22 cellular contexts compared by ENCODE assay signal in the genomic region with DNA sequence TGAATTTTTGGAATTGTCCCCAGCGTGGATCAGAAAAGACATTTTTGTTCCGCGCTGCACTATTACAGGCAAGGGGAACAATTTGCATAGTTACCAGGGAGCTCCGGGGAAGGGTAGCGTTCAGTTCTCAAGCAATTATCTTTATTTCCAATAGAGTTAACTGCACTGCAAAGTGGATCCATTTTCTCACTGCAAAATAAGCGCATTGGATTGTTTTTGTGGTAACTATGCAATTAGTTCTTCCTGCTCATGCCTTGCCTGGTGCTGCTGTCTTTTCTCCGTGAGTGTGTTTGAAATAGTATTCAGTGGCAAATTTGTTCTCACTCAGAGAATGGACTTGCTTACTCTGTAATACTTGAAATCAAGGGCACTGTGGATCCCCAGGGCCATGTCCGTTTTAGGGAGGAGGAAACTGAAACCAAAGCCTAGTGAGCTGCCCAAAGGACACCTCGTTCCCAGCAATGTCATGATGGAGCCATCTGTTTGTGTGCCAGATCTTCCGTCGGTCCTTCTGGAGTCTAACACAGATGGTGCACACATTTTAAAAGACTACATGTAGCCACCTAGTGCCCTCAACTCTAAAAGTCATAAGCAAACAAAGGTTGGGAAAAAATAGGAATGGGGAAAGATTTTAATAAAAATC. TPM values are rescaled to one million over a fixed set of nuclear protein-coding genes. Genes with fewer than 3 reads are reported as not detected.
"Had no signal": no experiment of that assay in that cellular context is flagged by ENCODE, and none has a peak within 500 bp of the region (broad histone marks: within the 10 kb centered on the region; RNA-seq: fewer than 3 reads in every experiment).

No MANE protein-coding gene starts in this region.

- ATAC-seq: activated CD8-positive, alpha-beta T cell treated with anti-CD3 and anti-CD28 coated beads, Interleukin-2, amount 10 ng/mL, durations not matched to agents 7 days and 5 days; body of pancreas; gastrocnemius medialis; heart right ventricle; left ventricle myocardium superior; stimulated activated naive CD8-positive, alpha-beta T cell treated with anti-CD3 and anti-CD28 coated beads, Interleukin-15, Interleukin-2, amounts not matched to agents 100 U/mL and 50 U/mL, for 24 hours; WTC11 had no signal

- H3K9me3 ChIP-seq: body of pancreas, gastrocnemius medialis, heart right ventricle, tibial nerve had no signal

- H3K27ac ChIP-seq: body of pancreas, gastrocnemius medialis, heart right ventricle, tibial nerve had no signal

- H3K27me3 ChIP-seq: body of pancreas had no signal

- DNase-seq: activated CD4-positive, alpha-beta T cell treated with anti-CD3 and anti-CD28 coated beads, Interleukin-2, amount 10 ng/mL, durations not matched to agents 7 days and 5 days; activated CD8-positive, alpha-beta T cell treated with anti-CD3 and anti-CD28 coated beads, Interleukin-2, amount 10 ng/mL, durations not matched to agents 7 days and 5 days; activated naive CD4-positive, alpha-beta T cell treated with Interleukin-2 at 50 U/mL for 16 hours; activated naive CD8-positive, alpha-beta T cell treated with anti-CD3 and anti-CD28 coated beads, Interleukin-2, amount 10 ng/mL, durations not matched to agents 7 days and 5 days; activated T-cell treated with anti-CD3 and anti-CD28 coated beads, Interleukin-2, amount 50 U/mL, for 24 hours; amygdala; body of pancreas; dorsolateral prefrontal cortex; gastrocnemius medialis; heart right ventricle; kidney glomerular epithelial cell; left ventricle myocardium superior; stimulated activated naive CD8-positive, alpha-beta T cell treated with anti-CD3 and anti-CD28 coated beads, Interleukin-15, Interleukin-2, amounts not matched to agents 100 U/mL and 50 U/mL, for 24 hours had no signal

- H3K4me3 ChIP-seq: body of pancreas, dorsolateral prefrontal cortex, gastrocnemius medialis, heart right ventricle, tibial nerve had no signal

- H3K36me3 ChIP-seq: gastrocnemius medialis, heart right ventricle, tibial nerve had no signal

- H3K4me1 ChIP-seq: body of pancreas, heart right ventricle, tibial nerve had no signal

RNA-seq across cellular contexts. Expression of gene PCK1, which starts 7.4 kb away (rescaled TPM):
- total RNA-seq: activated CD4-positive, alpha-beta T cell treated with anti-CD3 and anti-CD28 coated beads, Interleukin-2, amount 10 ng/mL, durations not matched to agents 7 days and 5 days; activated CD8-positive, alpha-beta T cell treated with anti-CD3 and anti-CD28 coated beads, Interleukin-2, amount 10 ng/mL, durations not matched to agents 7 days and 5 days; activated naive CD8-positive, alpha-beta T cell treated with anti-CD3 and anti-CD28 coated beads, Interleukin-2, amount 10 ng/mL, durations not matched to agents 7 days and 5 days; activated T-helper 2 cell treated with anti-CD3 and anti-CD28 coated beads, Interferon-gamma antibody, Interleukin-2, Interleukin-4, amounts not matched to agents 10 μg/mL and 5 μg/mL and 100 μg/mL, durations not matched to agents 14 hours and 24 hours and 36 hours; mononuclear cell; neural crest cell; osteoblast; progenitor cell of endocrine pancreas had no signal

RNA-seq across cellular contexts. Expression of gene CTCFL, which starts 28.6 kb away (rescaled TPM):
- total RNA-seq: activated CD4-positive, alpha-beta T cell treated with anti-CD3 and anti-CD28 coated beads, Interleukin-2, amount 10 ng/mL, durations not matched to agents 7 days and 5 days; activated CD8-positive, alpha-beta T cell treated with anti-CD3 and anti-CD28 coated beads, Interleukin-2, amount 10 ng/mL, durations not matched to agents 7 days and 5 days; activated naive CD8-positive, alpha-beta T cell treated with anti-CD3 and anti-CD28 coated beads, Interleukin-2, amount 10 ng/mL, durations not matched to agents 7 days and 5 days; activated T-helper 2 cell treated with anti-CD3 and anti-CD28 coated beads, Interferon-gamma antibody, Interleukin-2, Interleukin-4, amounts not matched to agents 10 μg/mL and 5 μg/mL and 100 μg/mL, durations not matched to agents 14 hours and 24 hours and 36 hours; body of pancreas; gastrocnemius medialis; heart right ventricle; left ventricle myocardium superior; mononuclear cell; osteoblast; progenitor cell of endocrine pancreas; skeletal muscle tissue; tibial nerve had no signal
- polyA plus RNA-seq: esophagus, heart right ventricle had no signal
